Comparison of ENCODE assay signal across 25 cellular contexts in genomic region chr14:101179691-101180211, GRCh38.
"Had no signal": no experiment of that assay in that cellular context is flagged by ENCODE, and none has a peak within 500 bp of the region (broad histone marks: within the 10 kb centered on the region; RNA-seq: fewer than 3 reads in every experiment).

No MANE protein-coding gene starts in this region.

- H3K4me1 Mint-ChIP-seq: activated B cell treated with CpG ODN at 0.5 μM for 24 hours; naive thymus-derived CD4-positive, alpha-beta T cell; stimulated activated memory B cell treated with anti-CD40 and anti-IgM and Interleukin-4, amounts not matched to agents 10 μg/mL and 1 μg/mL and 100 μg/mL, for 72 hours; T-helper 17 cell had no signal

- H3K4me3 ChIP-seq: ascending aorta, gastrocnemius medialis, lower lobe of right lung, neural progenitor cell, transverse colon, uterus had no signal

- H2AFZ ChIP-seq: neural progenitor cell had no signal

- H3K27ac ChIP-seq: ascending aorta, brain microvascular endothelial cell, gastrocnemius medialis, lower lobe of right lung, neural progenitor cell, transverse colon, uterus had no signal

- H3K36me3 Mint-ChIP-seq: activated naive CD4-positive, alpha-beta T cell treated with anti-CD3 and anti-CD28 coated beads, Interleukin-2, amount 50 U/mL, for 72 hours; naive thymus-derived CD4-positive, alpha-beta T cell; neural progenitor cell; stimulated activated memory B cell treated with anti-CD40 and anti-IgM and Interleukin-4, amounts not matched to agents 10 μg/mL and 1 μg/mL and 100 μg/mL, for 72 hours had no signal

- H3K36me3 ChIP-seq: ascending aorta, brain microvascular endothelial cell, gastrocnemius medialis, lower lobe of right lung, neural progenitor cell, transverse colon, uterus had no signal

- H3K9me3 ChIP-seq: ascending aorta, gastrocnemius medialis, transverse colon, uterus had no signal

- H3K27me3 Mint-ChIP-seq: activated B cell treated with CpG ODN at 0.5 μM for 24 hours; activated CD8-positive, alpha-beta T cell treated with anti-CD3 and anti-CD28 coated beads for 36 hours; stimulated activated memory B cell treated with anti-CD40 and anti-IgM and Interleukin-4, amounts not matched to agents 10 μg/mL and 1 μg/mL and 100 μg/mL, for 72 hours had no signal

- H3K4me2 ChIP-seq: neural progenitor cell had no signal

- H3K4me3 Mint-ChIP-seq: activated B cell treated with CpG ODN at 0.5 μM for 24 hours; activated CD8-positive, alpha-beta T cell treated with anti-CD3 and anti-CD28 coated beads for 36 hours; effector memory CD8-positive, alpha-beta T cell; naive thymus-derived CD4-positive, alpha-beta T cell; stimulated activated memory B cell treated with anti-CD40 and anti-IgM and Interleukin-4, amounts not matched to agents 10 μg/mL and 1 μg/mL and 100 μg/mL, for 72 hours; T-helper 17 cell had no signal

- H3K27me3 ChIP-seq: ascending aorta, brain microvascular endothelial cell, gastrocnemius medialis, neural progenitor cell, transverse colon, uterus had no signal

- H3K27ac Mint-ChIP-seq: activated B cell treated with CpG ODN at 0.5 μM for 24 hours; activated CD8-positive, alpha-beta T cell treated with anti-CD3 and anti-CD28 coated beads for 36 hours; activated naive CD4-positive, alpha-beta T cell treated with anti-CD3 and anti-CD28 coated beads, Interleukin-2, amount 50 U/mL, for 72 hours; effector memory CD8-positive, alpha-beta T cell; naive thymus-derived CD4-positive, alpha-beta T cell; neural progenitor cell; stimulated activated memory B cell treated with anti-CD40 and anti-IgM and Interleukin-4, amounts not matched to agents 10 μg/mL and 1 μg/mL and 100 μg/mL, for 72 hours; T-helper 17 cell had no signal

- H3K9ac ChIP-seq: neural progenitor cell had no signal

- DNase-seq: activated B cell treated with CpG ODN at 0.5 μM for 24 hours; activated CD4-positive, alpha-beta T cell treated with anti-CD3 and anti-CD28 coated beads for 4 hours; activated CD8-positive, alpha-beta T cell treated with anti-CD3 and anti-CD28 coated beads for 36 hours; activated gamma-delta T cell treated with Interleukin-2 at 50 U/mL for 16 hours; activated T-cell treated with anti-CD3 and anti-CD28 coated beads, Interleukin-2, amount 50 U/mL, for 1 hour; brain microvascular endothelial cell; central memory CD4-positive, alpha-beta T cell; effector memory CD8-positive, alpha-beta T cell; gastrocnemius medialis; hypothalamus; left cardiac atrium; lower lobe of right lung; naive thymus-derived CD4-positive, alpha-beta T cell; small intestine; stimulated activated CD4-positive, alpha-beta T cell treated with anti-CD3 and anti-CD28 coated beads, Interleukin-15, amount 100 ng/mL, for 24 hours; SW 1271; T-helper 17 cell; transverse colon had no signal

- H3K4me1 ChIP-seq: ascending aorta, gastrocnemius medialis, lower lobe of right lung, transverse colon, uterus had no signal

- ATAC-seq: activated CD8-positive, alpha-beta T cell treated with anti-CD3 and anti-CD28 coated beads for 36 hours; activated naive CD4-positive, alpha-beta T cell treated with anti-CD3 and anti-CD28 coated beads, Interleukin-2, amount 50 U/mL, for 72 hours; effector memory CD8-positive, alpha-beta T cell; esophagus mucosa; gastrocnemius medialis; left cardiac atrium; lower lobe of right lung; naive thymus-derived CD4-positive, alpha-beta T cell; sciatic nerve; stimulated activated memory B cell treated with anti-CD40 and anti-IgM and Interleukin-4, amounts not matched to agents 10 μg/mL and 1 μg/mL and 100 μg/mL, for 72 hours; T-helper 17 cell had no signal

- H3K9me3 Mint-ChIP-seq: activated CD8-positive, alpha-beta T cell treated with anti-CD3 and anti-CD28 coated beads for 36 hours; activated naive CD4-positive, alpha-beta T cell treated with anti-CD3 and anti-CD28 coated beads, Interleukin-2, amount 50 U/mL, for 72 hours; effector memory CD8-positive, alpha-beta T cell had no signal
